In genomic region chr19:14090509-14091085, GRCh38 we compare ENCODE assay signal across 8 cellular contexts. TPM values are rescaled to one million over a fixed set of nuclear protein-coding genes. Genes with fewer than 3 reads are reported as not detected.
DNase-seq lines count a peak whose midpoint lies in the region; ATAC-seq and TF ChIP-seq lines count a peak whose summit lies in the region.

Gene SAMD1 (minus strand): TSS chr19:14090751.

- DNase-seq in CD8-positive, alpha-beta memory T cell = peak; percentile 78 to 93 (median 79)
- DNase-seq in SJSA1 (ENCODE audit: low read depth in 1 of 2, low spot score in 2 of 2) = peak; percentile 63 to 91
- peak; percentile 81 for DNase-seq in activated naive CD4-positive, alpha-beta T cell treated with Interleukin-2 at 50 U/mL for 16 hours
- DNase-seq in stimulated activated naive CD8-positive, alpha-beta T cell treated with anti-CD3 and anti-CD28 coated beads, Interleukin-15, amount 100 ng/mL, for 72 hours = peak in 1 of 2 donors; percentile 78

- no peak for TF ChIP-seq POLR2A in gastroesophageal sphincter (IDR thresholded peaks at IDR 0.05)

- WGBS in gastroesophageal sphincter (ENCODE audit: low coverage in 1 of 2), 2 donors = 6% methylated on average over 7 of the region's 65 CpGs; no CpG with 5 or more reads in 1 of the 2 donors

- peaks cover 0 to 7% (median 0%) of the 10 kb centered on the region in 5 donors for H3K9me3 Mint-ChIP-seq in CD8-positive, alpha-beta memory T cell
- H3K9me3 Mint-ChIP-seq in IgD-negative memory B cell = peaks cover 0 to 3% (median 0%) of the 10 kb centered on the region in 3 donors
- H3K9me3 Mint-ChIP-seq in stimulated activated naive CD8-positive, alpha-beta T cell treated with anti-CD3 and anti-CD28 coated beads, Interleukin-15, amount 100 ng/mL, for 72 hours = peaks cover 8% of the 10 kb centered on the region in 2 donors

- no peak for TF ChIP-seq CTCF in gastroesophageal sphincter (IDR thresholded peaks at IDR 0.05)

- H3K36me3 ChIP-seq in CD8-positive, alpha-beta memory T cell (ENCODE audit: insufficient read depth, low read length) = no peaks in the 10 kb centered on the region
- H3K36me3 ChIP-seq in SJSA1 (peaks cover 26% of the 10 kb centered on the region), gastroesophageal sphincter (peaks cover 0 to 17% of the 10 kb centered on the region in 2 donors), neuron (ENCODE audit: insufficient read depth, low read length) (peaks cover 17% of the 10 kb centered on the region)

- H3K4me1 ChIP-seq in CD8-positive, alpha-beta memory T cell (ENCODE audit: insufficient read depth, low read length) = peaks cover 14% of the 10 kb centered on the region
- H3K4me1 ChIP-seq in SJSA1 (replicated peaks) = peaks cover 13% of the 10 kb centered on the region
- H3K4me1 ChIP-seq in gastroesophageal sphincter = peaks cover 0 to 25% (median 10%) of the 10 kb centered on the region in 3 donors
- H3K4me1 ChIP-seq in neuron (ENCODE audit: insufficient read depth, low read length) = peaks cover 10% of the 10 kb centered on the region

- peaks cover 10 to 24% (median 13%) of the 10 kb centered on the region in 3 donors for H3K4me1 Mint-ChIP-seq in CD8-positive, alpha-beta memory T cell
- H3K4me1 Mint-ChIP-seq in IgD-negative memory B cell = peaks cover 9 to 16% (median 15%) of the 10 kb centered on the region in 3 donors
- peaks cover 28% of the 10 kb centered on the region for H3K4me1 Mint-ChIP-seq in stimulated activated naive CD8-positive, alpha-beta T cell treated with anti-CD3 and anti-CD28 coated beads, Interleukin-15, amount 100 ng/mL, for 72 hours

- CTCF ChIA-PET in CD8-positive, alpha-beta memory T cell (lab: Charles Lee) = interaction anchor here (1.0 kb wide), 1 partner anchor 183 kb away, joined by 3 read pairs; no protein-coding TSS in a partner anchor

- TF ChIP-seq EP300 in gastroesophageal sphincter (IDR thresholded peaks at IDR 0.05) = no peak

- H3K27ac Mint-ChIP-seq in CD8-positive, alpha-beta memory T cell = peak within 1 kb of the TSS; percentile 94 to 99 (median 98)
- peak within 1 kb of the TSS; percentile 100 for H3K27ac Mint-ChIP-seq in IgD-negative memory B cell
- H3K27ac Mint-ChIP-seq in stimulated activated naive CD8-positive, alpha-beta T cell treated with anti-CD3 and anti-CD28 coated beads, Interleukin-15, amount 100 ng/mL, for 72 hours = peak within 1 kb of the TSS; percentile 97 to 98

- peak within 1 kb of the TSS; percentile 59 for H3K27ac ChIP-seq in CD8-positive, alpha-beta memory T cell (ENCODE audit: low read depth, low read length)
- H3K27ac ChIP-seq in SJSA1 (peak within 1 kb of the TSS; percentile 37; the same call in 1 of the 2 replicates), gastroesophageal sphincter (peak within 1 kb of the TSS; percentile 94 to 99 (median 98))

- H3K4me3 ChIP-seq in CD8-positive, alpha-beta memory T cell (ENCODE audit: low read length) = peak within 1 kb of the TSS; percentile 89
- H3K4me3 ChIP-seq in SJSA1 (peak within 1 kb of the TSS; percentile 83), gastroesophageal sphincter (peak within 1 kb of the TSS; percentile 67 to 89), neuron (ENCODE audit: low read length) (peak within 1 kb of the TSS; percentile 77)

- H3K9me3 ChIP-seq in CD8-positive, alpha-beta memory T cell (ENCODE audit: low read length) = no peaks in the 10 kb centered on the region
- peaks cover 8% of the 10 kb centered on the region; the same call in 1 of the 2 replicates for H3K9me3 ChIP-seq in SJSA1 (replicated peaks)
- H3K9me3 ChIP-seq in gastroesophageal sphincter = peaks cover 0 to 12% (median 0%) of the 10 kb centered on the region in 3 donors
- H3K9me3 ChIP-seq in neuron (ENCODE audit: low read length) = peaks cover 7% of the 10 kb centered on the region

- POLR2A ChIA-PET in CD8-positive, alpha-beta memory T cell (lab: Charles Lee) = no interaction called here

- peaks cover 0 to 21% (median 5%) of the 10 kb centered on the region in 3 donors for H3K36me3 Mint-ChIP-seq in CD8-positive, alpha-beta memory T cell
- H3K36me3 Mint-ChIP-seq in IgD-negative memory B cell = no peaks in the 10 kb centered on the region

- H2AFZ ChIP-seq in neuron (ENCODE audit: low read depth, low read length) = peak within 1 kb of the TSS; percentile 63

- H3K27me3 Mint-ChIP-seq in CD8-positive, alpha-beta memory T cell = peaks cover 0 to 4% of the 10 kb centered on the region in 2 donors
- H3K27me3 Mint-ChIP-seq in IgD-negative memory B cell = no peaks in the 10 kb centered on the region
- no peaks in the 10 kb centered on the region for H3K27me3 Mint-ChIP-seq in stimulated activated naive CD8-positive, alpha-beta T cell treated with anti-CD3 and anti-CD28 coated beads, Interleukin-15, amount 100 ng/mL, for 72 hours

- no peaks in the 10 kb centered on the region for H3K27me3 ChIP-seq in CD8-positive, alpha-beta memory T cell (ENCODE audit: insufficient read depth, low read length, poor library complexity, severe bottlenecking)
- H3K27me3 ChIP-seq in SJSA1 (replicated peaks) (no peaks in the 10 kb centered on the region), gastroesophageal sphincter (no peaks in the 10 kb centered on the region), neuron (ENCODE audit: insufficient read depth, low read length) (no peaks in the 10 kb centered on the region)

- H3K4me3 Mint-ChIP-seq in CD8-positive, alpha-beta memory T cell = peak within 1 kb of the TSS; percentile 88 to 100 (median 99)
- H3K4me3 Mint-ChIP-seq in IgD-negative memory B cell = peak within 1 kb of the TSS; percentile 99 to 100 (median 100)
- peak within 1 kb of the TSS; percentile 97 to 99 for H3K4me3 Mint-ChIP-seq in stimulated activated naive CD8-positive, alpha-beta T cell treated with anti-CD3 and anti-CD28 coated beads, Interleukin-15, amount 100 ng/mL, for 72 hours

- peak; percentile 35 for ATAC-seq in GM21515 (IDR thresholded peaks at IDR 0.05; ENCODE audit: unreplicated experiment)
- ATAC-seq in gastroesophageal sphincter = peak; percentile 82
- peak; percentile 64 for ATAC-seq in stimulated activated naive CD8-positive, alpha-beta T cell treated with anti-CD3 and anti-CD28 coated beads, Interleukin-15, amount 100 ng/mL, for 72 hours

RNA-seq across cellular contexts. Expression of gene SAMD1, which starts in this region (rescaled TPM):
- 100 to 1,000 TPM in 1 of 2 experiments, 10 to 100 TPM in 1; 97.8 to 105 TPM for total RNA-seq in CD8-positive, alpha-beta memory T cell
- polyA plus RNA-seq in CD8-positive, alpha-beta memory T cell = 2.8 TPM
- 2.8 TPM for polyA plus RNA-seq in IgD-negative memory B cell
- 64.1 and 130 TPM in 2 replicates for total RNA-seq in SJSA1 (2014; rRNA removed; shearing (Covaris generic))
- 10 to 100 TPM; 21.9 to 61.3 (median 41.3) TPM for total RNA-seq in gastroesophageal sphincter

Comparison
In these comparisons a context has a peak if more than half of its experiments do, and no peak if none do; other contexts are left out.
1. H3K27ac ChIP-seq: peak in every context shown above with its lines; median percentile 98 in gastroesophageal sphincter; 59 in CD8-positive, alpha-beta memory T cell; 37 in SJSA1.